2 cellular contexts compared by ENCODE assay signal in genomic region chr10:73897693-73898092, GRCh38.
TF ChIP-seq lines count a peak whose summit lies in the region.

No MANE protein-coding gene starts in this region.

TF ChIP-seq in IMR-90, 13 proteins besides CTCF, POLR2A, EP300 and RAD21:
- TF ChIP-seq USF2 (IDR thresholded peaks at IDR 0.05; ENCODE audit: low read depth, low read length) (no peak), CHD1 (IDR thresholded peaks at IDR 0.05; ENCODE audit: low read depth, low read length) (no peak), SMC3 (IDR thresholded peaks at IDR 0.05; ENCODE audit: low read depth, low read length) (no peak), NFE2L2 (IDR thresholded peaks at IDR 0.05; ENCODE audit: low read depth, low read length) (no peak), MAFK (IDR thresholded peaks at IDR 0.05; ENCODE audit: low read depth, low read length) (no peak), CEBPB (IDR thresholded peaks at IDR 0.05; ENCODE audit: low read depth, low read length) (no peak), ELK1 (IDR thresholded peaks at IDR 0.05; ENCODE audit: borderline replicate concordance, low read depth, low read length) (no peak), MAZ (IDR thresholded peaks at IDR 0.05; ENCODE audit: borderline replicate concordance, low read depth, low read length) (no peak)

TF ChIP-seq in SK-N-SH, 30 proteins besides CTCF, POLR2A, EP300 and RAD21:
- TF ChIP-seq NRF1 (IDR thresholded peaks at IDR 0.05; ENCODE audit: low read depth, low read length) (no peak), MXI1 (IDR thresholded peaks at IDR 0.05; ENCODE audit: low read depth, low read length) (no peak), FOXM1 (IDR thresholded peaks at IDR 0.05; ENCODE audit: low read depth) (no peak), NFIC (IDR thresholded peaks at IDR 0.05; ENCODE audit: borderline replicate concordance) (no peak), USF1 (IDR thresholded peaks at IDR 0.05; ENCODE audit: borderline replicate concordance, low read depth) (no peak), JUND (IDR thresholded peaks at IDR 0.05) (no peak), MEF2A (IDR thresholded peaks at IDR 0.05; ENCODE audit: borderline replicate concordance, low read depth) (no peak), RFX5 (IDR thresholded peaks at IDR 0.05; ENCODE audit: low read length) (no peak), TAF1 (IDR thresholded peaks at IDR 0.05; ENCODE audit: borderline replicate concordance, low read depth, low read length) (no peak), CHD2 (IDR thresholded peaks at IDR 0.05; ENCODE audit: low read length, partially characterized antibody) (no peak), POLR2AphosphoS5 (IDR thresholded peaks at IDR 0.05; ENCODE audit: low read depth, low read length) (no peak), GABPA (IDR thresholded peaks at IDR 0.05; ENCODE audit: low read depth) (no peak), ZBTB33 (IDR thresholded peaks at IDR 0.05; ENCODE audit: borderline replicate concordance, low read depth) (no peak), ELF1 (IDR thresholded peaks at IDR 0.05) (no peak)
